In the genomic region with DNA sequence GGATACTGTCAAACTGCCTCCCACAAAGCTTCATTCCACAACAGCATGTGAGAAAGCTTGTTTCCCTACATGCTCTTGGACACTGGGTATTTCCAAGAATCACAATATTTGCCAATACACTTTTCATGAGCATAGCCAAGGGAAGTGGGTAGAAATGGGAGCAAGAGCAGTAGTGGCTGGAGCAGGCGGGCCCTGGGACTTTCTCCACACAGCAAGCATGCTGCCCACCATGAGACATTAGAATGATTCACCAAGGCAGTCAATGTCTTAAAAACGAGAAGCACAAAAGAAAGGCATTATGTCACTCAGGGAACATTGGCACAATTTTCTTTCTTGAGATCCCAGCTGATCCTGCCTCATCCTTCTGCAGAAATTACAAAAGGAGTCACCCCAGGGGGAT, we compare ENCODE assay signal across 25 cellular contexts.
"Had no signal": no experiment of that assay in that cellular context is flagged by ENCODE, and none has a peak within 500 bp of the region (broad histone marks: within the 10 kb centered on the region; RNA-seq: fewer than 3 reads in every experiment).

No MANE protein-coding gene starts in this region.

- H3K36me3 ChIP-seq: left ventricle myocardium inferior, pancreas, prostate gland, stomach, thyroid gland, transverse colon, uterus had no signal

- ATAC-seq: naive thymus-derived CD8-positive, alpha-beta T cell; pancreas; right cardiac atrium; sciatic nerve; stimulated activated naive B cell treated with anti-CD40 and anti-IgM and Interleukin-4, amounts not matched to agents 10 μg/mL and 1 μg/mL and 100 μg/mL, for 72 hours; stimulated activated naive CD8-positive, alpha-beta T cell treated with anti-CD3 and anti-CD28 coated beads, Interleukin-15, Interleukin-2, amounts not matched to agents 100 U/mL and 50 U/mL, for 24 hours had no signal

- H3K9me3 ChIP-seq: pancreas, prostate gland, testis, thyroid gland, transverse colon, uterus had no signal

- H3K4me1 ChIP-seq: left ventricle myocardium inferior, pancreas, prostate gland, stomach, testis, thyroid gland, transverse colon, uterus had no signal

- H3K27ac ChIP-seq: hepatocyte, left ventricle myocardium inferior, pancreas, prostate gland, skin epidermis, stomach, testis, thyroid gland, transverse colon, uterus had no signal

- H3K4me3 ChIP-seq: hepatocyte, left ventricle myocardium inferior, pancreas, prostate gland, skin epidermis, stomach, testis, thyroid gland, transverse colon, uterus had no signal

- DNase-seq: islet precursor cell; left ventricle myocardium inferior; mammary epithelial cell; mesenchymal stem cell; naive thymus-derived CD8-positive, alpha-beta T cell; nucleus accumbens; pancreas; posterior cingulate gyrus; retina; right cardiac atrium; stimulated activated CD4-positive, alpha-beta T cell treated with anti-CD3 and anti-CD28 coated beads, Interleukin-12 subunit alpha, Interleukin-12 subunit beta, amount 100 ng/mL, for 4 hours; stimulated activated CD4-positive, alpha-beta T cell treated with anti-CD3 and anti-CD28 coated beads, Interleukin-15, amount 100 ng/mL, for 24 hours; stimulated activated CD4-positive, alpha-beta T cell treated with anti-CD3 and anti-CD28 coated beads, Interleukin-2, amount 100 ng/mL, for 24 hours; stimulated activated CD4-positive, alpha-beta T cell treated with anti-CD3 and anti-CD28 coated beads, Interleukin-4, amount 100 ng/mL, for 1 hour; stimulated activated naive B cell treated with anti-CD40 and anti-IgM and Interleukin-4, amounts not matched to agents 10 μg/mL and 1 μg/mL and 100 μg/mL, for 72 hours; stimulated activated naive CD8-positive, alpha-beta T cell treated with anti-CD3 and anti-CD28 coated beads, Interleukin-15, Interleukin-2, amounts not matched to agents 100 U/mL and 50 U/mL, for 24 hours; stomach; testis; thyroid gland; transverse colon; uterus had no signal

- H3K27me3 ChIP-seq: hepatocyte, pancreas, stomach, testis, thyroid gland, transverse colon had no signal
